In genomic region chr2:44925561-44926087, GRCh38 we compare ENCODE assay signal across 21 cellular contexts. TPM values are rescaled to one million over a fixed set of nuclear protein-coding genes. Genes with fewer than 3 reads are reported as not detected.
DNase-seq lines count a peak whose midpoint lies in the region; FAIRE-seq and TF ChIP-seq lines count a peak whose summit lies in the region.
"Had no signal": no experiment of that assay in that cellular context is flagged by ENCODE, and none has a peak within 500 bp of the region (broad histone marks: within the 10 kb centered on the region; RNA-seq: fewer than 3 reads in every experiment).

No MANE protein-coding gene starts in this region.

- H3K23ac ChIP-seq in H1 (ENCODE audit: insufficient read length): no peak overlapping the region

- H3K36me3 ChIP-seq in HUES6 (ENCODE audit: control insufficient read depth, insufficient read depth, low read length): no peaks in the 10 kb centered on the region
- H3K36me3 ChIP-seq in H1 (ENCODE audit: control insufficient read depth in 2 of 4, insufficient read depth in 4 of 4, low read length in 3 of 4): no peaks in the 10 kb centered on the region; a peak in 1 of 8 replicates
- H3K36me3 ChIP-seq in neural progenitor cell: no peaks in the 10 kb centered on the region

- H3K4ac ChIP-seq in H1 (replicated peaks; ENCODE audit: insufficient read length, low read depth, low read length): peak overlapping the region; percentile 45

- no peaks in the 10 kb centered on the region; the same call in 1 of the 2 replicates for H3K79me1 ChIP-seq in H1 (ENCODE audit: low read depth, low read length)

- peak overlapping the region; percentile 52 for H3K9ac ChIP-seq in HUES6 (ENCODE audit: low read length)
- no peak overlapping the region for H3K9ac ChIP-seq in H1 (replicated peaks in 1 of 4; ENCODE audit: extremely low read depth in 1 of 4, low read depth in 3 of 4, low read length in 3 of 4)
- H3K9ac ChIP-seq in neural progenitor cell: no peak overlapping the region
- H3K9ac ChIP-seq: GM23248 had no signal

- H3K4me3 ChIP-seq in HUES6 (ENCODE audit: low read depth, low read length): no peak overlapping the region
- H3K4me3 ChIP-seq in H1 (ENCODE audit: extremely low read depth in 1 of 4, insufficient read depth in 2 of 4, low read depth in 3 of 4, low read length in 4 of 4): no peak overlapping the region; a peak in 1 of 8 replicates
- peak overlapping the region; percentile 12 for H3K4me3 ChIP-seq in neural progenitor cell
- H3K4me3 ChIP-seq: GM23248 had no signal

- H4K8ac ChIP-seq in H1 (ENCODE audit: extremely low read depth, insufficient read depth, low read length): no peak overlapping the region

- POLR2A ChIA-PET in H1 (lab: Charles Lee; ENCODE audit: partially characterized antibody): interaction anchor here (2.9 kb wide), 1 partner anchor 13 kb away, joined by 27 read pairs; no protein-coding TSS in a partner anchor

- TF ChIP-seq POLR2A in H1 (IDR thresholded peaks at IDR 0.05; ENCODE audit: control extremely low read depth in 1 of 2, low read depth in 2 of 2, low read length in 2 of 2): no peak

- no peaks in the 10 kb centered on the region for H3K9me3 ChIP-seq in HUES6 (ENCODE audit: control insufficient read depth, insufficient read depth, low read depth, low read length)
- no peaks in the 10 kb centered on the region; a peak in 1 of 4 replicates for H3K9me3 ChIP-seq in H1 (ENCODE audit: insufficient read depth in 2 of 2, low read depth in 1 of 2, low read length in 1 of 2)
- H3K9me3 ChIP-seq in neural progenitor cell (ENCODE audit: low read depth): no peaks in the 10 kb centered on the region
- H3K9me3 ChIP-seq: Caco-2 had no signal

- 60% methylated on average over 4 of the region's 4 CpGs; no CpG with 5 or more reads in 1 of the 2 experiments for WGBS in H1 (ENCODE audit: extremely low coverage in 1 of 2, insufficient coverage in 1 of 2, insufficient read length in 1 of 2, insufficient replicate concordance in 2 of 2, low coverage in 1 of 2, low lambda C conversion rate in 2 of 2, missing lambda C conversion rate in 1 of 2), 2 experiments

- peaks cover 100% of the 10 kb centered on the region for H3K27me3 ChIP-seq in HUES6 (ENCODE audit: control insufficient read depth, insufficient read depth, low read length)
- peaks cover 34 to 70% (median 62%) of the 10 kb centered on the region in 4 experiments for H3K27me3 ChIP-seq in H1 (replicated peaks in 1 of 4; ENCODE audit: control insufficient read depth in 3 of 4, extremely low read depth in 1 of 4, insufficient read depth in 3 of 4, low read length in 3 of 4)
- H3K27me3 ChIP-seq in neural progenitor cell: peaks cover 61% of the 10 kb centered on the region

- peaks cover 78% of the 10 kb centered on the region for H3F3A ChIP-seq in neural progenitor cell (ENCODE audit: low read depth)

- CTCF ChIA-PET in H1 (lab: Charles Lee; ENCODE audit: partially characterized antibody): interaction anchor here (1.0 to 5.0 kb wide), 11 partner anchors 9 to 156 kb away, joined by 3 to 28 read pairs (median 5); no protein-coding TSS in a partner anchor

- H3K27me3 Mint-ChIP-seq in neural progenitor cell (ENCODE audit: insufficient read depth, low read depth): peaks cover 72% of the 10 kb centered on the region

- peaks cover 0 to 3% of the 10 kb centered on the region in 2 experiments for H4K20me1 ChIP-seq in H1 (replicated peaks in 1 of 2; ENCODE audit: control insufficient read depth in 1 of 2, insufficient read depth in 2 of 2, low read length in 2 of 2)
- peaks cover 49% of the 10 kb centered on the region for H4K20me1 ChIP-seq in neural progenitor cell (ENCODE audit: low read depth)

- H2BK12ac ChIP-seq in H1 (ENCODE audit: low read depth, low read length): no peak overlapping the region

- no peak overlapping the region for H2BK15ac ChIP-seq in H1 (ENCODE audit: low read length)

- H2BK120ac ChIP-seq in H1 (replicated peaks; ENCODE audit: low read depth, low read length): no peak overlapping the region

- H3K4me2 ChIP-seq in H1 (ENCODE audit: insufficient read depth in 1 of 2, low read depth in 2 of 2, low read length in 2 of 2): peak overlapping the region in 1 of 2 experiments; percentile 5; a peak in 1 of 4 replicates
- peak overlapping the region; percentile 82 for H3K4me2 ChIP-seq in neural progenitor cell

- H3K56ac ChIP-seq in H1 (replicated peaks; ENCODE audit: insufficient read length, low read depth, low read length): no peak overlapping the region

- DNase-seq in H1 (ENCODE audit: low read depth in 1 of 2, low spot score in 2 of 2) (no peak), neural progenitor cell (ENCODE audit: low spot score) (no peak), T-helper 9 cell (no peak), NCI-H2196 (lab: John Stamatoyannopoulos, UW; ENCODE audit: unreplicated experiment) (no peak), Kasumi-1 (lab: John Stamatoyannopoulos, UW) (no peak)
- DNase-seq: AML-193; Caco-2; CD4-positive, alpha-beta T cell; GM23248; H7 had no signal

- peaks cover 3% of the 10 kb centered on the region; the same call in 1 of the 2 replicates for H3K23me2 ChIP-seq in H1 (ENCODE audit: low read depth, low read length)

- no peak overlapping the region for H2AK5ac ChIP-seq in H1 (ENCODE audit: low read depth, low read length)

- H2BK20ac ChIP-seq in H1 (ENCODE audit: low read length): no peak overlapping the region

- H3K27ac Mint-ChIP-seq in neural progenitor cell: no peak overlapping the region
- H3K27ac Mint-ChIP-seq: CD4-positive, alpha-beta T cell; IgD-negative memory B cell had no signal

- H3K4me3 Mint-ChIP-seq in neural progenitor cell: peak overlapping the region; percentile 25
- H3K4me3 Mint-ChIP-seq: CD4-positive, alpha-beta T cell; IgD-negative memory B cell had no signal

- H4K91ac ChIP-seq in H1 (replicated peaks; ENCODE audit: insufficient read length, low read length): no peak overlapping the region

- no peak for TF ChIP-seq CTCF in H1 (IDR thresholded peaks at IDR 0.05; ENCODE audit: control extremely low read depth in 1 of 3, insufficient read depth in 1 of 3, low read depth in 1 of 3, low read length in 3 of 3)
- no peak for TF ChIP-seq CTCF in neural progenitor cell (IDR thresholded peaks at IDR 0.05)

- H3K18ac ChIP-seq in H1 (ENCODE audit: extremely low read depth, low read length): no peak overlapping the region

- no peak for TF ChIP-seq EP300 in H1 (IDR thresholded peaks at IDR 0.05; ENCODE audit: borderline replicate concordance in 1 of 2, low read depth in 2 of 2, low read length in 2 of 2)

- H3K9me3 Mint-ChIP-seq in neural progenitor cell: peaks cover 3% of the 10 kb centered on the region
- H3K9me3 Mint-ChIP-seq: CD4-positive, alpha-beta T cell had no signal

- H3K14ac ChIP-seq in H1 (ENCODE audit: insufficient read length): no peak overlapping the region

- FAIRE-seq in H1 (lab: Jason Lieb, UNC): peak; percentile 78
- FAIRE-seq: A204.1, D721Med, G401.6, GM12891, GM19239, HepG2, HTR-8/SVneo had no signal

- H3K79me2 ChIP-seq in H1 (ENCODE audit: control insufficient read depth in 1 of 2, insufficient read depth in 2 of 2, low read length in 2 of 2): no peaks in the 10 kb centered on the region
- H3K79me2 ChIP-seq in neural progenitor cell (ENCODE audit: low read depth): peaks cover 69% of the 10 kb centered on the region

- peaks cover 23% of the 10 kb centered on the region for H3K4me1 Mint-ChIP-seq in neural progenitor cell

- no peak overlapping the region for H4K5ac ChIP-seq in H1 (ENCODE audit: insufficient read length, low read depth, low read length)

- H3K4me1 ChIP-seq in HUES6 (ENCODE audit: control insufficient read depth, insufficient read depth, low read length) (peaks cover 20% of the 10 kb centered on the region), H1 (replicated peaks in 1 of 4; ENCODE audit: control insufficient read depth in 3 of 4, insufficient read depth in 4 of 4, low read length in 3 of 4) (peaks cover 5 to 21% (median 8%) of the 10 kb centered on the region in 4 experiments; a peak in 6 of 7 replicates), neural progenitor cell (peaks cover 71% of the 10 kb centered on the region)
- H3K4me1 ChIP-seq: Caco-2 had no signal

- no peak overlapping the region for H2BK5ac ChIP-seq in H1 (ENCODE audit: low read depth, low read length)

- H2AFZ ChIP-seq in H1 (ENCODE audit: low read length): no peak overlapping the region
- H2AFZ ChIP-seq in neural progenitor cell (replicated peaks): no peak overlapping the region
- H2AFZ ChIP-seq: GM23248 had no signal

- no peak for TF ChIP-seq RAD21 in H1 (IDR thresholded peaks at IDR 0.05 in 1 of 2, conservative IDR thresholded peaks at IDR 0.05 in 1 of 2; ENCODE audit: low read depth in 2 of 2, low read length in 2 of 2)

- no peak overlapping the region for H3K27ac ChIP-seq in HUES6 (ENCODE audit: low read depth, low read length)
- no peak overlapping the region for H3K27ac ChIP-seq in H1 (ENCODE audit: low read depth, low read length)
- no peak overlapping the region for H3K27ac ChIP-seq in neural progenitor cell
- H3K27ac ChIP-seq: C4-2B, GM23248 had no signal

- no peaks in the 10 kb centered on the region for H3K36me3 Mint-ChIP-seq in neural progenitor cell

TF ChIP-seq in H1, 55 proteins besides CTCF, POLR2A, EP300 and RAD21:
- TF ChIP-seq CEBPB (IDR thresholded peaks at IDR 0.05; ENCODE audit: low read depth, low read length): no peak
- TF ChIP-seq CHD1 (IDR thresholded peaks at IDR 0.05; ENCODE audit: low read depth, low read length): 0 out of 2 replicates have a peak, but pooled peaks have one; percentile 33
- no peak for TF ChIP-seq KDM4A (IDR thresholded peaks at IDR 0.05; ENCODE audit: low read depth, low read length, severe bottlenecking)

RNA-seq across cellular contexts. Expression of gene SIX3, which starts 15.9 kb away (rescaled TPM):
- total RNA-seq in H1 (2021; fragmentation: NEBNext Ultra II Directional; extraction: Animal tissue kit (Norgen Biotek cat#: 25700)): 0.19 and 0.21 TPM in 2 replicates
- 0.02 and 0.52 TPM in 2 replicates for polyA plus RNA-seq in H1 (2011; rRNA removed)
- 0.31 TPM for polyA plus RNA-seq in H1 (2011; cell fraction: cytosol; rRNA removed)
- polyA plus RNA-seq in H1 (2011; cell fraction: nucleus; rRNA removed): 0.41 TPM
- polyA plus RNA-seq in H1 (2012, experiment 1 of 2): 0.10 to 0.13 TPM (median 0.13 TPM) in 3 of 4 replicates, not detected in the other
- 0.09 TPM for polyA plus RNA-seq in H1 (2012, experiment 2 of 2)
- polyA plus RNA-seq in H1 (2013, experiment 1 of 2): 0.10 TPM
- 0.07 TPM for polyA plus RNA-seq in H1 (2013, experiment 2 of 2)
- 0.09 TPM in 1 of 2 replicates, not detected in the other for polyA minus RNA-seq in H1 (2011; rRNA and poly(A)+ RNA removed)
- polyA minus RNA-seq in H1 (2011; cell fraction: cytosol; rRNA and poly(A)+ RNA removed): not detected
- 0.50 TPM for polyA minus RNA-seq in H1 (2011; cell fraction: nucleus; rRNA and poly(A)+ RNA removed)
- 14.5 and 28.8 TPM in 2 replicates for total RNA-seq in neural progenitor cell (ENCODE audit: low replicate concordance)
- total RNA-seq: Caco-2; CD4-positive, alpha-beta T cell; GM23248; HepG2 had no signal
- polyA plus RNA-seq: BJ, GM23248, HepG2, IgD-negative memory B cell had no signal

Comparison
In these comparisons a context has a peak if more than half of its experiments do, and no peak if none do; other contexts are left out.
1. RNA of gene SIX3, which starts 15.9 kb away (total RNA-seq): 14.5 to 28.8 TPM in neural progenitor cell; 0.19 to 0.21 TPM in H1; every median in the first group is over 10 times any median in the second.